Comparison of ENCODE assay signal across 1 cellular context in the genomic region with DNA sequence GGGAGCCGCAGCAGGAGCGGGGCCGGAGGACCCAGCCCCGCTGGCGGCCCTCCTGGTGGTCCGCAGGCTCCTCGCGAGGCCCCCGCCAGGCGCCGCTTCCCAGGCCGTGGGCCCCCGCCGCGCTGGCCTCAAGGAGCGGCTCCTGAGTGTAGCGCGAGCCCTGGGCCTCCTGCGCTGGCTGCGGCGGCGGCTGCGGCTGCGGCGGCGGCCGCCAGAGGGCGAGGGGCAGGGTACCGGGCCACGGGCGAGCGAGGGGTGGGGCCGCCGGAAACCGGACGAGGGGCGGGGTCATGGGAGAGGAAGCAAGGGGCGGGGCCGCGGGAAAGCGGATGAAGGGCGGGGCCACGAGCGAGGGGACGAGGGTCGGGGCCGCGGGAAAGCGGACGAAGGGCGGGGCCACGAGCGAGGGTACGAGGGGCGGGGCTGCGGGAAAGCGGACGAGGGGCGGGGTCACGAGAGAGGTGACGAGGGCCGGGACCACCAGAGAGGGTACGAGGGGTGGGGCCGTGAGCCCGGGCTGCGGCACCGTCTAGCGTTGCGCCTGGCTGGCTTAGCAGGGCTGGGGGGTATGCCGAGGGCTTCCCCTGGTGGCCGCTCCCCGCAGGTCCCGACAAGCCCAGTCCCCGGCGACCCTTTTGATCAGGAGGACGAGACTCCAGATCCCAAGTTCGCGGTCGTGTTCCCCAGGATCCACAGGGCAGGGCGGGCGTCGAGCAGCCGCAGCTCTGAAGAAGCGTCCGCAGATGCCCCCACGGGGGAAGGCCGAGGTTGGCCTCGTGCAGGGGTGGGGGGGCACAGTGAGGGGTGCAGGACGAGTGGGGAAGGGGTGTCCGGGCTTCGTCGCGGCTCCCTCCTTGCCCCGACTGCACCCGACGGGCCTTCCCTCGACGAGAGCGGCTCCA.
TF ChIP-seq lines count a peak whose summit lies in the region.

No MANE protein-coding gene starts in this region.

TF ChIP-seq in GM23338, 12 proteins besides CTCF, POLR2A, EP300 and RAD21 (continued from another document):
- TF ChIP-seq, protein P1, sequence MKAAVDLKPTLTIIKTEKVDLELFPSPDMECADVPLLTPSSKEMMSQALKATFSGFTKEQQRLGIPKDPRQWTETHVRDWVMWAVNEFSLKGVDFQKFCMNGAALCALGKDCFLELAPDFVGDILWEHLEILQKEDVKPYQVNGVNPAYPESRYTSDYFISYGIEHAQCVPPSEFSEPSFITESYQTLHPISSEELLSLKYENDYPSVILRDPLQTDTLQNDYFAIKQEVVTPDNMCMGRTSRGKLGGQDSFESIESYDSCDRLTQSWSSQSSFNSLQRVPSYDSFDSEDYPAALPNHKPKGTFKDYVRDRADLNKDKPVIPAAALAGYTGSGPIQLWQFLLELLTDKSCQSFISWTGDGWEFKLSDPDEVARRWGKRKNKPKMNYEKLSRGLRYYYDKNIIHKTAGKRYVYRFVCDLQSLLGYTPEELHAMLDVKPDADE (IDR thresholded peaks at IDR 0.05): no peak
- TF ChIP-seq EZH2 (IDR thresholded peaks at IDR 0.05; ENCODE audit: low read depth, unreplicated experiment) (no peak), ZNF331 (CRISPR knock-in tag; IDR thresholded peaks at IDR 0.05; ENCODE audit: low read depth) (no peak), POLR2AphosphoS5 (IDR thresholded peaks at IDR 0.05; ENCODE audit: low read depth) (peak; percentile 68), STAT1 (IDR thresholded peaks at IDR 0.05; ENCODE audit: unreplicated experiment) (no peak), CREB1 (CRISPR knock-in tag; IDR thresholded peaks at IDR 0.05; ENCODE audit: low read depth) (peak; percentile 24; the same call in 1 of the 2 replicates)
- TF ChIP-seq, protein P2, sequence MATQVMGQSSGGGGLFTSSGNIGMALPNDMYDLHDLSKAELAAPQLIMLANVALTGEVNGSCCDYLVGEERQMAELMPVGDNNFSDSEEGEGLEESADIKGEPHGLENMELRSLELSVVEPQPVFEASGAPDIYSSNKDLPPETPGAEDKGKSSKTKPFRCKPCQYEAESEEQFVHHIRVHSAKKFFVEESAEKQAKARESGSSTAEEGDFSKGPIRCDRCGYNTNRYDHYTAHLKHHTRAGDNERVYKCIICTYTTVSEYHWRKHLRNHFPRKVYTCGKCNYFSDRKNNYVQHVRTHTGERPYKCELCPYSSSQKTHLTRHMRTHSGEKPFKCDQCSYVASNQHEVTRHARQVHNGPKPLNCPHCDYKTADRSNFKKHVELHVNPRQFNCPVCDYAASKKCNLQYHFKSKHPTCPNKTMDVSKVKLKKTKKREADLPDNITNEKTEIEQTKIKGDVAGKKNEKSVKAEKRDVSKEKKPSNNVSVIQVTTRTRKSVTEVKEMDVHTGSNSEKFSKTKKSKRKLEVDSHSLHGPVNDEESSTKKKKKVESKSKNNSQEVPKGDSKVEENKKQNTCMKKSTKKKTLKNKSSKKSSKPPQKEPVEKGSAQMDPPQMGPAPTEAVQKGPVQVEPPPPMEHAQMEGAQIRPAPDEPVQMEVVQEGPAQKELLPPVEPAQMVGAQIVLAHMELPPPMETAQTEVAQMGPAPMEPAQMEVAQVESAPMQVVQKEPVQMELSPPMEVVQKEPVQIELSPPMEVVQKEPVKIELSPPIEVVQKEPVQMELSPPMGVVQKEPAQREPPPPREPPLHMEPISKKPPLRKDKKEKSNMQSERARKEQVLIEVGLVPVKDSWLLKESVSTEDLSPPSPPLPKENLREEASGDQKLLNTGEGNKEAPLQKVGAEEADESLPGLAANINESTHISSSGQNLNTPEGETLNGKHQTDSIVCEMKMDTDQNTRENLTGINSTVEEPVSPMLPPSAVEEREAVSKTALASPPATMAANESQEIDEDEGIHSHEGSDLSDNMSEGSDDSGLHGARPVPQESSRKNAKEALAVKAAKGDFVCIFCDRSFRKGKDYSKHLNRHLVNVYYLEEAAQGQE (IDR thresholded peaks at IDR 0.05; ENCODE audit: unreplicated experiment): no peak
